In genomic region chr3:63693351-63693750, GRCh38 we compare ENCODE assay signal across 9 cellular contexts. TPM values are rescaled to one million over a fixed set of nuclear protein-coding genes. Genes with fewer than 3 reads are reported as not detected.
"Had no signal": no experiment of that assay in that cellular context is flagged by ENCODE, and none has a peak within 500 bp of the region (broad histone marks: within the 10 kb centered on the region; RNA-seq: fewer than 3 reads in every experiment).

No MANE protein-coding gene starts in this region.

- DNase-seq: IMR-90, KBM-7 had no signal

- H3K4me3 ChIP-seq: K562 had no signal

- ATAC-seq: HepG2, K562 had no signal

- FAIRE-seq: HepG2, HTR-8/SVneo, K562 had no signal

- H3K27ac ChIP-seq: HL-60 had no signal

RNA-seq across cellular contexts. Expression of gene SNTN, which starts 40.9 kb away (rescaled TPM):
- total RNA-seq: HepG2, HT-29, HT1080, IMR-90, K562 had no signal
- polyA plus RNA-seq: HepG2, IgD-negative memory B cell, IMR-90, K562 had no signal
